In the genomic region with DNA sequence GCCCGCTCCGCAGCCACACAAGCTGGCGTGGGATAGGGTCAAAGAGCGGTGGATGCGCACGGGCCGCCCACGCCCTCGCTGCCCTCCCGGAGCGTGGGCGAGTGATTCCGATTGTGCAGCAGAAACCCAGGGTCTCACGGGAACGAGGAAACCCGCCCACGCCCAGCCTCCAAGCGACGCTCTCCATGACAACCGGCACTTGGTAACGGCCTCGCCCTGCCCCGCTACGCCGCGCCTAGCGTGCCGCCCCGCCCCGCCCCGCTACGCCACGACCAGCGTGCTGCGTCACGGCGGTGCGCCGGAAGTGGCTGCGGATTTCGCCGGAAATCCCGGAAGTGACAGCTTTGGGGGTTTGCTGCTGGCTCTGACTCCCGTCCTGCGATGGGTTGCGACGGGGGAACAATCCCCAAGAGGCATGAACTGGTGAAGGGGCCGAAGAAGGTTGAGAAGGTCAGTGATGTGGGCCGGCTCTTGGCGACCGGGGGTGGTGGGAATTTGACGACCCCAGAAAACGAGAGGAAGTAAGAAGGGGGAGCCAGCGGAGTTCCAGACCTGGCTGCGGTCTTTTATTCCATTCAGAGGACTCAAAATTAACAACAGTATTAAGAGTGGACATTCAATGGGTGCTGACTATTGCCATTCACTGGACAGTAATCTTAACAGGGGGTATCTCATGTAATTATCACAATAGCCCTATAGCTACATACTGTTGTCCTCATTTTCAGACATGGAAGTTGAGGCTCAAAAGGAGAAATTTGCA, we compare ENCODE assay signal across 8 cellular contexts. TPM values are rescaled to one million over a fixed set of nuclear protein-coding genes. Genes with fewer than 3 reads are reported as not detected.
DNase-seq lines count a peak whose midpoint lies in the region; ATAC-seq, FAIRE-seq and TF ChIP-seq lines count a peak whose summit lies in the region.

RTF2 (plus strand) TSS at position 311 of the 760 bp plus-strand sequence; CDS start at position 382, 71 bp downstream.

- H3K4me3 Mint-ChIP-seq in CD14-positive monocyte, result peak within 1 kb of the TSS; percentile 99

- TF ChIP-seq CTCF in CD14-positive monocyte (IDR thresholded peaks at IDR 0.05) (no peak), HepG2 (CRISPR knock-in tag; IDR thresholded peaks at IDR 0.05) (peak; percentile 26; the same call in 1 of the 2 replicates)

- POLR2A ChIA-PET in HepG2 (lab: Yijun Ruan, JAX), result interaction anchor here (1.7 kb wide), 2 partner anchors 56 to 76 kb away, joined by 9 to 11 read pairs; partner anchors contain the start of genes AURKA, CASS4 and CSTF1

- FAIRE-seq in HepG2 (lab: Jason Lieb, UNC), result peak; percentile 64

- peak within 1 kb of the TSS; percentile 87 for H2AFZ ChIP-seq in HepG2 (ENCODE audit: low read length)

- TF ChIP-seq RAD21 in HepG2 (CRISPR knock-in tag; IDR thresholded peaks at IDR 0.05), result peak; percentile 35; the same call in 1 of the 2 replicates

- in situ Hi-C loops in HepG2 (cut with HindIII; ENCODE audit: extremely low pct_ligation_motif_present, low pct_unique_long_range_greater_than_20kb), result no loop called here

- peak within 1 kb of the TSS; percentile 97 for H3K4me2 ChIP-seq in HepG2 (ENCODE audit: low read depth, low read length)

- 1% methylated on average over 32 of the region's 55 CpGs for WGBS in HepG2 (ENCODE audit: low lambda C conversion rate)

- CTCF ChIA-PET in HepG2 (lab: Yijun Ruan, JAX; ENCODE audit: low intra/inter-chr PET ratio, low total read pairs), result no interaction called here

- peaks cover 29% of the 10 kb centered on the region for H3K4me1 ChIP-seq in HepG2 (ENCODE audit: insufficient read depth, low read length)

- DNase-seq in CD14-positive monocyte (ENCODE audit: low spot score) (peak; percentile 93), NCI-H774 (lab: John Stamatoyannopoulos, UW) (peak; percentile 91), dermis blood vessel endothelial cell (peak; percentile 97), HepG2 (ENCODE audit: low spot score) (peak; percentile 89)
- DNase-seq in activated CD4-positive, alpha-beta T cell treated with anti-CD3 and anti-CD28 coated beads, Interleukin-2, amount 50 U/mL, for 4 hours, result peak; percentile 95 to 96
- peak; percentile 95 to 97 for DNase-seq in stimulated activated CD4-positive, alpha-beta T cell treated with anti-CD3 and anti-CD28 coated beads, Interleukin-2, amount 100 ng/mL, for 48 hours

- H3K9me3 ChIP-seq in HepG2 (ENCODE audit: low read length), result no peaks in the 10 kb centered on the region

- intact Hi-C loops in CD14-positive monocyte (cut with micrococcal nuclease), result loop anchor here (5.0 kb wide), 3 partner anchors 46 to 76 kb away; partner anchors contain the start of genes AURKA (in 2 of the 2) and CSTF1 (in 2 of the 2)
- intact Hi-C loops in HepG2 (cut with micrococcal nuclease; ENCODE audit: unreplicated experiment), result loop anchor here (1.0 to 2.0 kb wide), 2 partner anchors 68 to 76 kb away; partner anchors contain the start of genes AURKA and CSTF1

- H3K36me3 ChIP-seq in HepG2 (replicated peaks in 1 of 2; ENCODE audit: control insufficient read depth in 1 of 2, insufficient read depth in 2 of 2, low read length in 2 of 2), result peaks cover 3 to 12% of the 10 kb centered on the region in 2 experiments; a peak in 4 of 5 replicates

- H3K9me3 Mint-ChIP-seq in CD14-positive monocyte, result peaks cover 0 to 3% (median 0%) of the 10 kb centered on the region in 7 donors

- peak within 1 kb of the TSS; percentile 85 for H3K9ac ChIP-seq in HepG2 (ENCODE audit: insufficient read depth, low read depth, low read length)

- H3K27ac ChIP-seq in HepG2 (ENCODE audit: extremely low read length, insufficient read depth, low read length), result peak within 1 kb of the TSS; percentile 53

- H3K27me3 ChIP-seq in HepG2 (ENCODE audit: control insufficient read depth in 1 of 2, insufficient read depth in 2 of 2, low read length in 2 of 2), result no peaks in the 10 kb centered on the region; a peak in 2 of 5 replicates

- peaks cover 22% of the 10 kb centered on the region for H3K79me2 ChIP-seq in HepG2 (ENCODE audit: insufficient read depth, low read length)

- H3K27ac Mint-ChIP-seq in CD14-positive monocyte, result peak within 1 kb of the TSS; percentile 100

- H3K36me3 Mint-ChIP-seq in CD14-positive monocyte, result peaks cover 20 to 26% of the 10 kb centered on the region in 2 donors

- peak; percentile 97 for ATAC-seq in GM19395 (IDR thresholded peaks at IDR 0.05; ENCODE audit: unreplicated experiment)
- peak; percentile 97 for ATAC-seq in HG03558 (IDR thresholded peaks at IDR 0.05; ENCODE audit: extremely low read depth, unreplicated experiment)
- ATAC-seq in HepG2, result peak; percentile 99

- TF ChIP-seq POLR2A in HepG2 (IDR thresholded peaks at IDR 0.05; ENCODE audit: insufficient read depth in 1 of 2, low read depth in 2 of 2, low read length in 2 of 2), result peak; percentile 88 to 89

- H3K27me3 Mint-ChIP-seq in CD14-positive monocyte (ENCODE audit: low read depth in 3 of 3), result peaks cover 0 to 2% (median 1%) of the 10 kb centered on the region in 3 donors

- no TSS peak for BruUV-seq in HepG2 (replicated peaks; lab: Mats Ljungman, UMichigan)

- H4K20me1 ChIP-seq in HepG2 (ENCODE audit: insufficient read depth, low read length), result no peaks in the 10 kb centered on the region

- peak within 1 kb of the TSS; percentile 90 to 97 (median 96) for H3K4me3 ChIP-seq in HepG2 (replicated peaks in 1 of 3; ENCODE audit: insufficient read depth in 1 of 3, low read depth in 2 of 3, low read length in 3 of 3)

- H3K4me1 Mint-ChIP-seq in CD14-positive monocyte, result peaks cover 34% of the 10 kb centered on the region

- no peak for TF ChIP-seq EP300 in HepG2 (IDR thresholded peaks at IDR 0.05; ENCODE audit: low read depth in 2 of 2, low read length in 2 of 2)
- TF ChIP-seq EP300 in HepG2 (CRISPR knock-in tag; IDR thresholded peaks at IDR 0.05; ENCODE audit: borderline replicate concordance), result no peak; the same call in 1 of the 2 replicates

TF ChIP-seq in HepG2, 621 proteins besides CTCF, POLR2A, EP300 and RAD21 (continues in another document):
- TF ChIP-seq ZNF563 (CRISPR knock-in tag; IDR thresholded peaks at IDR 0.05) (peak; percentile 100), FIP1L1 (IDR thresholded peaks at IDR 0.05; ENCODE audit: borderline replicate concordance, insufficient read depth, low read depth, low read length) (no peak), LCORL (IDR thresholded peaks at IDR 0.05) (no peak), LCORL (CRISPR knock-in tag; IDR thresholded peaks at IDR 0.05) (peak; percentile 79), ZNF367 (CRISPR knock-in tag; IDR thresholded peaks at IDR 0.05; ENCODE audit: borderline replicate concordance) (no peak), ZFP36 (IDR thresholded peaks at IDR 0.05; ENCODE audit: borderline replicate concordance, low read depth, low read length, partially characterized antibody) (no peak), BCLAF1 (IDR thresholded peaks at IDR 0.05) (no peak)

RNA-seq across cellular contexts. Expression of gene RTF2, which starts in this region (rescaled TPM):
- polyA plus RNA-seq in CD14-positive monocyte (100 to 1,000 TPM; 148 to 163 TPM), HepG2 (2011; rRNA removed) (73.3 and 81.8 TPM in 2 replicates)
- total RNA-seq in dermis blood vessel endothelial cell (93.9 and 98.7 TPM in 2 replicates), HepG2 (2016; rRNA removed; fragmentation: Illumina TruSeq; extraction: Trizol) (142 and 202 TPM in 2 replicates)
- total RNA-seq in HepG2 (2016; cell fraction: cytosol; rRNA removed; fragmentation: Illumina TruSeq; extraction: Trizol; ENCODE audit: low read depth), result 22.9 and 24.0 TPM in 2 replicates
- 146 and 210 TPM in 2 replicates for total RNA-seq in HepG2 (2016; cell fraction: insoluble cytoplasmic fraction; rRNA removed; fragmentation: Illumina TruSeq; extraction: Trizol)
- total RNA-seq in HepG2 (2016; cell fraction: membrane; rRNA removed; fragmentation: Illumina TruSeq; extraction: Trizol), result 48.4 and 48.7 TPM in 2 replicates
- total RNA-seq in HepG2 (2016; cell fraction: nucleus; rRNA removed; fragmentation: Illumina TruSeq; extraction: Trizol), result 61.3 and 68.9 TPM in 2 replicates
- 75.5 and 78.1 TPM in 2 replicates for polyA plus RNA-seq in HepG2 (2011; cell fraction: cytosol; rRNA removed)
- 56.4 and 58.3 TPM in 2 replicates for polyA plus RNA-seq in HepG2 (2011; cell fraction: nucleus; rRNA removed)
- polyA plus RNA-seq in HepG2 (2012), result 65.9 and 76.5 TPM in 2 replicates
- polyA plus RNA-seq in HepG2 (2016; cell fraction: cytosol; fragmentation: Illumina TruSeq; extraction: Trizol; ENCODE audit: low read depth), result 23.4 and 24.1 TPM in 2 replicates
- polyA plus RNA-seq in HepG2 (2016; cell fraction: insoluble cytoplasmic fraction; fragmentation: Illumina TruSeq; extraction: Trizol; ENCODE audit: low read depth), result 194 and 208 TPM in 2 replicates
- 36.9 and 38.6 TPM in 2 replicates for polyA plus RNA-seq in HepG2 (2016; cell fraction: membrane; fragmentation: Illumina TruSeq; extraction: Trizol; ENCODE audit: low read depth)
- 117 and 121 TPM in 2 replicates for polyA plus RNA-seq in HepG2 (2016; cell fraction: nucleus; fragmentation: Illumina TruSeq; extraction: Trizol; ENCODE audit: insufficient read depth, low read depth)
- polyA minus RNA-seq in HepG2 (2011; rRNA and poly(A)+ RNA removed; ENCODE audit: low replicate concordance), result 51.8 and 70.9 TPM in 2 replicates
- polyA minus RNA-seq in HepG2 (2011; cell fraction: cytosol; rRNA and poly(A)+ RNA removed), result 30.7 and 31.2 TPM in 2 replicates
- polyA minus RNA-seq in HepG2 (2011; cell fraction: nucleus; rRNA and poly(A)+ RNA removed), result 36.6 and 37.0 TPM in 2 replicates

Comparison
In these comparisons a context has a peak if more than half of its experiments do, and no peak if none do; other contexts are left out.
1. Peak in every context shown above with its lines: DNase-seq, ATAC-seq, H3K4me3 ChIP-seq and H3K27ac ChIP-seq.